In the genomic region with DNA sequence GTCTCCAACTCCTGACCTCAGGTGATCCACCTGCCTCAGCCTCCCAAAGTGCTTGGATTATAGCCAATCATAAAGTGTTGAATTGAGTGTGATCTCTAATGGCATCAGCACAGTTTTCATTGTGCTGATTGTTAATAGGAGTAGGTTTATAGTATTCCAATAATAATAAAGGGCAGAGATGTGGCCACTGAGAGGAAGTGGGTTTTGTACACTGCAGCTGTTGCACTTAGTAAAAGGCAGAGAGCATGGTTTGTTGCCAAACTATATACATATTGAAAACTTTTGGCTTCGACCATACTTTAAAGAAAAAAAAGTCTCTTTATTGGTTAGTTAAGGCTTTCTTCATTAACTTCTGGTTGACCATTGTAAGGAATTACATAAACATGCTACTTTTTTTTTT, we compare ENCODE assay signal across 26 cellular contexts.
"Had no signal": no experiment of that assay in that cellular context is flagged by ENCODE, and none has a peak within 500 bp of the region (broad histone marks: within the 10 kb centered on the region; RNA-seq: fewer than 3 reads in every experiment).

No MANE protein-coding gene starts in this region.

- H3K27ac Mint-ChIP-seq: activated CD4-positive, alpha-beta memory T cell treated with anti-CD3 and anti-CD28 coated beads, Interleukin-2, amount 10 ng/mL, durations not matched to agents 7 days and 5 days; activated CD4-positive, alpha-beta T cell treated with anti-CD3 and anti-CD28 coated beads, Interleukin-2, amount 10 ng/mL, durations not matched to agents 24 days and 14 days; activated naive CD4-positive, alpha-beta T cell treated with anti-CD3 and anti-CD28 coated beads, Interleukin-2, amount 50 U/mL, for 24 hours; activated naive CD8-positive, alpha-beta T cell treated with anti-CD3 and anti-CD28 coated beads, Interleukin-2, amount 50 U/mL, for 24 hours; activated T-helper 2 cell treated with anti-CD3 and anti-CD28 coated beads, Interferon-gamma antibody, Interleukin-2, Interleukin-4, amounts not matched to agents 10 μg/mL and 5 μg/mL and 100 μg/mL, durations not matched to agents 14 hours and 24 hours and 36 hours; naive thymus-derived CD4-positive, alpha-beta T cell; progenitor cell of endocrine pancreas; stimulated activated naive B cell treated with anti-CD40 and anti-IgM and Interleukin-4, amounts not matched to agents 10 μg/mL and 1 μg/mL and 100 μg/mL, for 72 hours had no signal

- H3K4me1 ChIP-seq: breast epithelium, gastrocnemius medialis, right lobe of liver, thyroid gland had no signal

- H3K9me3 Mint-ChIP-seq: activated naive CD4-positive, alpha-beta T cell treated with anti-CD3 and anti-CD28 coated beads, Interleukin-2, amount 50 U/mL, for 24 hours had no signal

- H3K27me3 ChIP-seq: breast epithelium, gastrocnemius medialis, hepatocyte, ovary, right lobe of liver, stomach, thyroid gland, upper lobe of right lung had no signal

- DNase-seq: activated CD4-positive, alpha-beta memory T cell treated with anti-CD3 and anti-CD28 coated beads, Interleukin-2, amount 10 ng/mL, durations not matched to agents 7 days and 5 days; activated CD4-positive, alpha-beta T cell treated with anti-CD3 and anti-CD28 coated beads, Interleukin-2, amount 10 ng/mL, durations not matched to agents 24 days and 14 days; activated CD4-positive, CD25-positive, alpha-beta regulatory T cell treated with anti-CD3 and anti-CD28 coated beads, Interleukin-2, amount 50 U/mL, for 72 hours; activated CD8-positive, alpha-beta memory T cell treated with anti-CD3 and anti-CD28 coated beads, Interleukin-2, amount 50 U/mL, for 48 hours; activated naive CD8-positive, alpha-beta T cell treated with anti-CD3 and anti-CD28 coated beads, Interleukin-2, amount 50 U/mL, for 24 hours; activated T-cell treated with anti-CD3 and anti-CD28 coated beads, Interleukin-2, amount 50 U/mL, for 4 hours; central memory CD4-positive, alpha-beta T cell; effector CD8-positive, alpha-beta T cell; gastrocnemius medialis; left cardiac atrium; left ventricle myocardium superior; naive thymus-derived CD4-positive, alpha-beta T cell; ovary; right lobe of liver; stimulated activated CD4-positive, alpha-beta T cell treated with anti-CD3 and anti-CD28 coated beads, Interleukin-4, amount 100 ng/mL, for 24 hours; stimulated activated CD8-positive, alpha-beta memory T cell treated with anti-CD3 and anti-CD28 coated beads, Interleukin-4, amount 100 ng/mL, for 48 hours; stimulated activated naive B cell treated with anti-CD40 and anti-IgM and Interleukin-4, amounts not matched to agents 10 μg/mL and 1 μg/mL and 100 μg/mL, for 72 hours; stomach; thyroid gland; upper lobe of right lung had no signal

- H3K4me3 Mint-ChIP-seq: activated CD4-positive, alpha-beta memory T cell treated with anti-CD3 and anti-CD28 coated beads, Interleukin-2, amount 10 ng/mL, durations not matched to agents 7 days and 5 days; activated CD4-positive, alpha-beta T cell treated with anti-CD3 and anti-CD28 coated beads, Interleukin-2, amount 10 ng/mL, durations not matched to agents 24 days and 14 days; activated naive CD4-positive, alpha-beta T cell treated with anti-CD3 and anti-CD28 coated beads, Interleukin-2, amount 50 U/mL, for 24 hours; activated naive CD8-positive, alpha-beta T cell treated with anti-CD3 and anti-CD28 coated beads, Interleukin-2, amount 50 U/mL, for 24 hours; activated T-cell treated with anti-CD3 and anti-CD28 coated beads, Interleukin-2, amount 50 U/mL, for 4 hours; naive thymus-derived CD4-positive, alpha-beta T cell; stimulated activated naive B cell treated with anti-CD40 and anti-IgM and Interleukin-4, amounts not matched to agents 10 μg/mL and 1 μg/mL and 100 μg/mL, for 72 hours had no signal

- H3K4me3 ChIP-seq: breast epithelium, gastrocnemius medialis, hepatocyte, ovary, right lobe of liver, skin epidermis, stomach, thyroid gland, upper lobe of right lung had no signal

- H3K9me3 ChIP-seq: gastrocnemius medialis, ovary, right lobe of liver, stomach, thyroid gland, upper lobe of right lung had no signal

- H3K27ac ChIP-seq: breast epithelium, gastrocnemius medialis, hepatocyte, ovary, right lobe of liver, skin epidermis, stomach, thyroid gland, upper lobe of right lung had no signal

- ATAC-seq: activated naive CD8-positive, alpha-beta T cell treated with anti-CD3 and anti-CD28 coated beads, Interleukin-2, amount 50 U/mL, for 24 hours; activated T-cell treated with anti-CD3 and anti-CD28 coated beads, Interleukin-2, amount 50 U/mL, for 4 hours; gastrocnemius medialis; naive thymus-derived CD4-positive, alpha-beta T cell; stimulated activated naive B cell treated with anti-CD40 and anti-IgM and Interleukin-4, amounts not matched to agents 10 μg/mL and 1 μg/mL and 100 μg/mL, for 72 hours; upper lobe of right lung had no signal

- H3K36me3 ChIP-seq: breast epithelium, gastrocnemius medialis, ovary, right lobe of liver, thyroid gland, upper lobe of right lung had no signal

- H3K4me1 Mint-ChIP-seq: activated CD4-positive, alpha-beta T cell treated with anti-CD3 and anti-CD28 coated beads, Interleukin-2, amount 10 ng/mL, durations not matched to agents 24 days and 14 days; activated naive CD4-positive, alpha-beta T cell treated with anti-CD3 and anti-CD28 coated beads, Interleukin-2, amount 50 U/mL, for 24 hours; activated naive CD8-positive, alpha-beta T cell treated with anti-CD3 and anti-CD28 coated beads, Interleukin-2, amount 50 U/mL, for 24 hours; naive thymus-derived CD4-positive, alpha-beta T cell; stimulated activated naive B cell treated with anti-CD40 and anti-IgM and Interleukin-4, amounts not matched to agents 10 μg/mL and 1 μg/mL and 100 μg/mL, for 72 hours had no signal
